Comparison of ENCODE assay signal across 1 cellular context in genomic region chr9:38561134-38561533, GRCh38. TPM values are rescaled to one million over a fixed set of nuclear protein-coding genes. Genes with fewer than 3 reads are reported as not detected.
"Had no signal": no experiment of that assay in that cellular context is flagged by ENCODE, and none has a peak within 500 bp of the region (broad histone marks: within the 10 kb centered on the region; RNA-seq: fewer than 3 reads in every experiment).

No MANE protein-coding gene starts in this region.

RNA-seq across cellular contexts. Expression of gene ANKRD18A, which starts 59.3 kb away (rescaled TPM):
- total RNA-seq: SK-MEL-5 had no signal
